32 cellular contexts compared by ENCODE assay signal in genomic region chr21:38637161-38637560, GRCh38.
"Had no signal": no experiment of that assay in that cellular context is flagged by ENCODE, and none has a peak within 500 bp of the region (broad histone marks: within the 10 kb centered on the region; RNA-seq: fewer than 3 reads in every experiment).

No MANE protein-coding gene starts in this region.

- H3K27me3 ChIP-seq: adrenal gland, cardiac muscle cell, MG63, SJCRH30 had no signal

- ATAC-seq: activated CD4-positive, alpha-beta T cell treated with anti-CD3 and anti-CD28 coated beads for 36 hours; activated CD4-positive, CD25-positive, alpha-beta regulatory T cell treated with anti-CD3 and anti-CD28 coated beads, Interleukin-2, amount 50 U/mL, for 24 hours; activated CD8-positive, alpha-beta T cell treated with anti-CD3 and anti-CD28 coated beads, Interleukin-2, amount 10 ng/mL, durations not matched to agents 7 days and 5 days; activated naive CD4-positive, alpha-beta T cell treated with anti-CD3 and anti-CD28 coated beads, Interleukin-2, amount 50 U/mL, for 72 hours; activated T-cell treated with anti-CD3 and anti-CD28 coated beads, Interleukin-2, amount 50 U/mL, for 4 hours; Panc1; WTC11 had no signal

- H3K4me1 ChIP-seq: adrenal gland, SJCRH30 had no signal

- H3K36me3 ChIP-seq: adrenal gland, cardiac muscle cell, SJCRH30 had no signal

- H3K4me3 ChIP-seq: adrenal gland, cardiac muscle cell, MG63, SJCRH30, SK-N-MC had no signal

- H3K36me3 Mint-ChIP-seq: brain had no signal

- DNase-seq: activated CD4-positive, alpha-beta T cell treated with anti-CD3 and anti-CD28 coated beads for 36 hours; activated CD4-positive, alpha-beta T cell treated with anti-CD3 and anti-CD28 coated beads, Interleukin-2, amount 10 ng/mL, durations not matched to agents 7 days and 5 days; activated CD4-positive, alpha-beta T cell treated with anti-CD3 and anti-CD28 coated beads, Interleukin-2, amount 50 U/mL, for 48 hours; activated CD8-positive, alpha-beta T cell treated with anti-CD3 and anti-CD28 coated beads, Interleukin-2, amount 10 ng/mL, durations not matched to agents 7 days and 5 days; activated gamma-delta T cell treated with Interleukin-2 at 50 U/mL for 16 hours; activated naive CD4-positive, alpha-beta T cell treated with anti-CD3 and anti-CD28 coated beads for 36 hours; activated T-cell treated with anti-CD3 and anti-CD28 coated beads, Interleukin-2, amount 50 U/mL, for 4 hours; adrenal gland; Karpas-422; MG63; NCI-H1048; NCI-H1105 treated with DMSO at 0.1 percent for 48 hours; NCI-H1436; NCI-H1694; NCI-H1930; NCI-H2081 treated with DMSO at 0.1 percent for 48 hours; NCI-H226; NCI-H446 treated with DMSO at 0.1 percent for 48 hours; NCI-H524; NCI-H69; SHP77; SJCRH30; T1000 had no signal

- H3K27ac ChIP-seq: adrenal gland, cardiac muscle cell, SJCRH30, SK-N-MC had no signal

- H3K4me1 Mint-ChIP-seq: brain; central memory CD8-positive, alpha-beta T cell had no signal

- H3K4me3 Mint-ChIP-seq: activated CD4-positive, alpha-beta T cell treated with anti-CD3 and anti-CD28 coated beads for 36 hours; activated CD4-positive, alpha-beta T cell treated with anti-CD3 and anti-CD28 coated beads, Interleukin-2, amount 10 ng/mL, durations not matched to agents 7 days and 5 days; activated CD8-positive, alpha-beta T cell treated with anti-CD3 and anti-CD28 coated beads, Interleukin-2, amount 10 ng/mL, durations not matched to agents 7 days and 5 days; activated naive CD4-positive, alpha-beta T cell treated with anti-CD3 and anti-CD28 coated beads for 36 hours; activated T-cell treated with anti-CD3 and anti-CD28 coated beads, Interleukin-2, amount 50 U/mL, for 4 hours; activated T-helper 1 cell treated with anti-CD3 and anti-CD28 coated beads, Interleukin-12 subunit alpha, Interleukin-12 subunit beta, Interleukin-2, Interleukin-4 antibody, amounts not matched to agents 30 ng/mL and 10 ng/mL and 1 ng/mL, durations not matched to agents 14 hours and 24 hours and 36 hours; brain; central memory CD8-positive, alpha-beta T cell; WTC11 had no signal

- H3K9me3 ChIP-seq: adrenal gland, SJCRH30 had no signal

- H3K27ac Mint-ChIP-seq: activated CD4-positive, alpha-beta T cell treated with anti-CD3 and anti-CD28 coated beads for 36 hours; activated CD4-positive, alpha-beta T cell treated with anti-CD3 and anti-CD28 coated beads, Interleukin-2, amount 10 ng/mL, durations not matched to agents 7 days and 5 days; activated CD8-positive, alpha-beta T cell treated with anti-CD3 and anti-CD28 coated beads, Interleukin-2, amount 10 ng/mL, durations not matched to agents 7 days and 5 days; activated naive CD4-positive, alpha-beta T cell treated with anti-CD3 and anti-CD28 coated beads for 36 hours; activated naive CD4-positive, alpha-beta T cell treated with anti-CD3 and anti-CD28 coated beads, Interleukin-2, amount 50 U/mL, for 72 hours; activated T-helper 1 cell treated with anti-CD3 and anti-CD28 coated beads, Interleukin-12 subunit alpha, Interleukin-12 subunit beta, Interleukin-2, Interleukin-4 antibody, amounts not matched to agents 30 ng/mL and 10 ng/mL and 1 ng/mL, durations not matched to agents 14 hours and 24 hours and 36 hours; brain; WTC11 had no signal
